18 cellular contexts compared by ENCODE assay signal in genomic region chr11:20056109-20057054, GRCh38.
DNase-seq lines count a peak whose midpoint lies in the region; ATAC-seq, FAIRE-seq and TF ChIP-seq lines count a peak whose summit lies in the region.
"Had no signal": no experiment of that assay in that cellular context is flagged by ENCODE, and none has a peak within 500 bp of the region (broad histone marks: within the 10 kb centered on the region; RNA-seq: fewer than 3 reads in every experiment).

No MANE protein-coding gene starts in this region.

- FAIRE-seq in GM12892 (lab: Jason Lieb, UNC), result no peak
- FAIRE-seq: frontal cortex had no signal

- DNase-seq in Ammon's horn (ENCODE audit: low spot score) (peak; percentile 56), WTC11 (ENCODE audit: low spot score) (no peak), prostate gland (ENCODE audit: low spot score) (peak; percentile 81), NCI-H2171 (lab: John Stamatoyannopoulos, UW) (no peak), NOMO-1 (lab: John Stamatoyannopoulos, UW; ENCODE audit: unreplicated experiment in 2 of 2) (no peak), GM12892 (ENCODE audit: insufficient read length) (no peak)
- no peak for DNase-seq in activated CD8-positive, alpha-beta memory T cell treated with anti-CD3 and anti-CD28 coated beads, Interleukin-2, amount 50 U/mL, for 48 hours
- DNase-seq: activated CD4-positive, alpha-beta T cell treated with anti-CD3 and anti-CD28 coated beads for 36 hours; activated T-cell treated with anti-CD3 and anti-CD28 coated beads, Interleukin-2, amount 50 U/mL, for 24 hours; COR-L47; H7; MV-4-11; naive thymus-derived CD8-positive, alpha-beta T cell; NCI-H226 had no signal

- 49 to 72% methylated on average over 6 to 7 of the region's 10 CpGs for WGBS in gastroesophageal sphincter (ENCODE audit: low coverage in 1 of 2), 2 donors
- WGBS in prostate gland, result 26% methylated on average over 10 of the region's 10 CpGs

- TF ChIP-seq CTCF in WTC11 (IDR thresholded peaks at IDR 0.05), result no peak
- TF ChIP-seq CTCF in gastroesophageal sphincter (IDR thresholded peaks at IDR 0.05), result no peak
- no peak for TF ChIP-seq CTCF in prostate gland (IDR thresholded peaks at IDR 0.05)

- CTCF ChIA-PET in WTC11 (lab: Charles Lee), result interaction anchor here (0.6 kb wide), 1 partner anchor 153 kb away, joined by 4 read pairs; no protein-coding TSS in a partner anchor

- no peak for TF ChIP-seq EP300 in gastroesophageal sphincter (IDR thresholded peaks at IDR 0.05)

- peaks cover 76% of the 10 kb centered on the region for H3K36me3 Mint-ChIP-seq in WTC11
- H3K36me3 Mint-ChIP-seq: naive thymus-derived CD8-positive, alpha-beta T cell had no signal

- POLR2A ChIA-PET in WTC11 (lab: Charles Lee), result interaction anchor here (0.5 kb wide), 1 partner anchor 50 kb away, joined by 4 read pairs; no protein-coding TSS in a partner anchor

- H3K27ac ChIP-seq in gastroesophageal sphincter, result peak overlapping the region in 3 of 4 donors; percentile 40 to 70 (median 66)
- H3K27ac ChIP-seq in prostate gland, result peak overlapping the region; percentile 24 to 67

- no peaks in the 10 kb centered on the region for H3K27me3 Mint-ChIP-seq in WTC11 (ENCODE audit: low read depth)
- H3K27me3 Mint-ChIP-seq: activated CD4-positive, alpha-beta T cell treated with anti-CD3 and anti-CD28 coated beads for 36 hours; activated T-cell treated with anti-CD3 and anti-CD28 coated beads, Interleukin-2, amount 50 U/mL, for 24 hours; dendritic cell treated with granulocyte-macrophage colony-stimulating factor and Interleukin-4, amounts not matched to agents 40 ng/mL and 50 ng/mL, for 4 days had no signal

- H3K4me1 ChIP-seq in gastroesophageal sphincter, result peaks cover 9 to 50% (median 10%) of the 10 kb centered on the region in 3 donors
- no peaks in the 10 kb centered on the region for H3K4me1 ChIP-seq in prostate gland (replicated peaks)

- H3K4me3 ChIP-seq in gastroesophageal sphincter (no peak overlapping the region), prostate gland (no peak overlapping the region)

- H3K27ac Mint-ChIP-seq in WTC11, result peak overlapping the region; percentile 48; the same call in 1 of the 2 replicates
- H3K27ac Mint-ChIP-seq: activated CD4-positive, alpha-beta T cell treated with anti-CD3 and anti-CD28 coated beads for 36 hours; activated T-cell treated with anti-CD3 and anti-CD28 coated beads, Interleukin-2, amount 50 U/mL, for 24 hours; dendritic cell treated with granulocyte-macrophage colony-stimulating factor and Interleukin-4, amounts not matched to agents 40 ng/mL and 50 ng/mL, for 4 days; naive thymus-derived CD8-positive, alpha-beta T cell; T-helper 1 cell treated with Interleukin-12 subunit alpha and Interleukin-12 subunit beta and Interleukin-4 antibody, amounts not matched to agents 30 μg/mL and 1 μg/mL, for 36 hours had no signal

- no peaks in the 10 kb centered on the region for H3K9me3 Mint-ChIP-seq in WTC11
- H3K9me3 Mint-ChIP-seq: activated T-cell treated with anti-CD3 and anti-CD28 coated beads, Interleukin-2, amount 50 U/mL, for 24 hours; dendritic cell treated with granulocyte-macrophage colony-stimulating factor and Interleukin-4, amounts not matched to agents 40 ng/mL and 50 ng/mL, for 4 days; naive thymus-derived CD8-positive, alpha-beta T cell; T-helper 1 cell treated with Interleukin-12 subunit alpha and Interleukin-12 subunit beta and Interleukin-4 antibody, amounts not matched to agents 30 μg/mL and 1 μg/mL, for 36 hours had no signal

- H3K27me3 ChIP-seq in gastroesophageal sphincter (no peaks in the 10 kb centered on the region), prostate gland (replicated peaks; ENCODE audit: insufficient read depth) (no peaks in the 10 kb centered on the region)

- H3K36me3 ChIP-seq in gastroesophageal sphincter (peaks cover 0 to 99% of the 10 kb centered on the region in 2 donors), prostate gland (no peaks in the 10 kb centered on the region)

- no peak for ATAC-seq in WTC11
- peak; percentile 75 for ATAC-seq in gastroesophageal sphincter
- ATAC-seq: activated CD4-positive, alpha-beta T cell treated with anti-CD3 and anti-CD28 coated beads for 36 hours; naive thymus-derived CD8-positive, alpha-beta T cell had no signal

- no peak overlapping the region for H3K4me3 Mint-ChIP-seq in WTC11
- H3K4me3 Mint-ChIP-seq: activated CD4-positive, alpha-beta T cell treated with anti-CD3 and anti-CD28 coated beads for 36 hours; activated T-cell treated with anti-CD3 and anti-CD28 coated beads, Interleukin-2, amount 50 U/mL, for 24 hours; dendritic cell treated with granulocyte-macrophage colony-stimulating factor and Interleukin-4, amounts not matched to agents 40 ng/mL and 50 ng/mL, for 4 days; naive thymus-derived CD8-positive, alpha-beta T cell; T-helper 1 cell treated with Interleukin-12 subunit alpha and Interleukin-12 subunit beta and Interleukin-4 antibody, amounts not matched to agents 30 μg/mL and 1 μg/mL, for 36 hours had no signal

- intact Hi-C loops in prostate gland (cut with DNase I), result loop anchor here (10.0 kb wide), 1 partner anchor 72 kb away; no protein-coding TSS in a partner anchor

- H3K9me3 ChIP-seq in gastroesophageal sphincter (no peaks in the 10 kb centered on the region), prostate gland (no peaks in the 10 kb centered on the region)

- H3K4me1 Mint-ChIP-seq in WTC11, result peaks cover 20% of the 10 kb centered on the region
- H3K4me1 Mint-ChIP-seq: activated CD4-positive, alpha-beta T cell treated with anti-CD3 and anti-CD28 coated beads for 36 hours; naive thymus-derived CD8-positive, alpha-beta T cell had no signal

- no peak for TF ChIP-seq POLR2A in gastroesophageal sphincter (IDR thresholded peaks at IDR 0.05)
- no peak for TF ChIP-seq POLR2A in prostate gland (IDR thresholded peaks at IDR 0.05)
- no peak for TF ChIP-seq POLR2A in GM12892 (IDR thresholded peaks at IDR 0.05; ENCODE audit: low read depth, low read length)

TF ChIP-seq in WTC11, 78 proteins besides CTCF, POLR2A, EP300 and RAD21 (continues in another document):
- TF ChIP-seq ZNF219 (CRISPR knock-in tag; IDR thresholded peaks at IDR 0.05; ENCODE audit: borderline replicate concordance), result no peak
- no peak for TF ChIP-seq SMAD4 (CRISPR knock-in tag; IDR thresholded peaks at IDR 0.05)
- TF ChIP-seq, protein P1, sequence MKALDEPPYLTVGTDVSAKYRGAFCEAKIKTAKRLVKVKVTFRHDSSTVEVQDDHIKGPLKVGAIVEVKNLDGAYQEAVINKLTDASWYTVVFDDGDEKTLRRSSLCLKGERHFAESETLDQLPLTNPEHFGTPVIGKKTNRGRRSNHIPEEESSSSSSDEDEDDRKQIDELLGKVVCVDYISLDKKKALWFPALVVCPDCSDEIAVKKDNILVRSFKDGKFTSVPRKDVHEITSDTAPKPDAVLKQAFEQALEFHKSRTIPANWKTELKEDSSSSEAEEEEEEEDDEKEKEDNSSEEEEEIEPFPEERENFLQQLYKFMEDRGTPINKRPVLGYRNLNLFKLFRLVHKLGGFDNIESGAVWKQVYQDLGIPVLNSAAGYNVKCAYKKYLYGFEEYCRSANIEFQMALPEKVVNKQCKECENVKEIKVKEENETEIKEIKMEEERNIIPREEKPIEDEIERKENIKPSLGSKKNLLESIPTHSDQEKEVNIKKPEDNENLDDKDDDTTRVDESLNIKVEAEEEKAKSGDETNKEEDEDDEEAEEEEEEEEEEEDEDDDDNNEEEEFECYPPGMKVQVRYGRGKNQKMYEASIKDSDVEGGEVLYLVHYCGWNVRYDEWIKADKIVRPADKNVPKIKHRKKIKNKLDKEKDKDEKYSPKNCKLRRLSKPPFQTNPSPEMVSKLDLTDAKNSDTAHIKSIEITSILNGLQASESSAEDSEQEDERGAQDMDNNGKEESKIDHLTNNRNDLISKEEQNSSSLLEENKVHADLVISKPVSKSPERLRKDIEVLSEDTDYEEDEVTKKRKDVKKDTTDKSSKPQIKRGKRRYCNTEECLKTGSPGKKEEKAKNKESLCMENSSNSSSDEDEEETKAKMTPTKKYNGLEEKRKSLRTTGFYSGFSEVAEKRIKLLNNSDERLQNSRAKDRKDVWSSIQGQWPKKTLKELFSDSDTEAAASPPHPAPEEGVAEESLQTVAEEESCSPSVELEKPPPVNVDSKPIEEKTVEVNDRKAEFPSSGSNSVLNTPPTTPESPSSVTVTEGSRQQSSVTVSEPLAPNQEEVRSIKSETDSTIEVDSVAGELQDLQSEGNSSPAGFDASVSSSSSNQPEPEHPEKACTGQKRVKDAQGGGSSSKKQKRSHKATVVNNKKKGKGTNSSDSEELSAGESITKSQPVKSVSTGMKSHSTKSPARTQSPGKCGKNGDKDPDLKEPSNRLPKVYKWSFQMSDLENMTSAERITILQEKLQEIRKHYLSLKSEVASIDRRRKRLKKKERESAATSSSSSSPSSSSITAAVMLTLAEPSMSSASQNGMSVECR (CRISPR knock-in tag; IDR thresholded peaks at IDR 0.05; ENCODE audit: borderline replicate concordance), result no peak
- TF ChIP-seq, protein P2, sequence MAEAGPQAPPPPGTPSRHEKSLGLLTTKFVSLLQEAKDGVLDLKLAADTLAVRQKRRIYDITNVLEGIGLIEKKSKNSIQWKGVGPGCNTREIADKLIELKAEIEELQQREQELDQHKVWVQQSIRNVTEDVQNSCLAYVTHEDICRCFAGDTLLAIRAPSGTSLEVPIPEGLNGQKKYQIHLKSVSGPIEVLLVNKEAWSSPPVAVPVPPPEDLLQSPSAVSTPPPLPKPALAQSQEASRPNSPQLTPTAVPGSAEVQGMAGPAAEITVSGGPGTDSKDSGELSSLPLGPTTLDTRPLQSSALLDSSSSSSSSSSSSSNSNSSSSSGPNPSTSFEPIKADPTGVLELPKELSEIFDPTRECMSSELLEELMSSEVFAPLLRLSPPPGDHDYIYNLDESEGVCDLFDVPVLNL (CRISPR knock-in tag; IDR thresholded peaks at IDR 0.05; ENCODE audit: borderline replicate concordance, low read depth), result no peak
- TF ChIP-seq, protein P3, sequence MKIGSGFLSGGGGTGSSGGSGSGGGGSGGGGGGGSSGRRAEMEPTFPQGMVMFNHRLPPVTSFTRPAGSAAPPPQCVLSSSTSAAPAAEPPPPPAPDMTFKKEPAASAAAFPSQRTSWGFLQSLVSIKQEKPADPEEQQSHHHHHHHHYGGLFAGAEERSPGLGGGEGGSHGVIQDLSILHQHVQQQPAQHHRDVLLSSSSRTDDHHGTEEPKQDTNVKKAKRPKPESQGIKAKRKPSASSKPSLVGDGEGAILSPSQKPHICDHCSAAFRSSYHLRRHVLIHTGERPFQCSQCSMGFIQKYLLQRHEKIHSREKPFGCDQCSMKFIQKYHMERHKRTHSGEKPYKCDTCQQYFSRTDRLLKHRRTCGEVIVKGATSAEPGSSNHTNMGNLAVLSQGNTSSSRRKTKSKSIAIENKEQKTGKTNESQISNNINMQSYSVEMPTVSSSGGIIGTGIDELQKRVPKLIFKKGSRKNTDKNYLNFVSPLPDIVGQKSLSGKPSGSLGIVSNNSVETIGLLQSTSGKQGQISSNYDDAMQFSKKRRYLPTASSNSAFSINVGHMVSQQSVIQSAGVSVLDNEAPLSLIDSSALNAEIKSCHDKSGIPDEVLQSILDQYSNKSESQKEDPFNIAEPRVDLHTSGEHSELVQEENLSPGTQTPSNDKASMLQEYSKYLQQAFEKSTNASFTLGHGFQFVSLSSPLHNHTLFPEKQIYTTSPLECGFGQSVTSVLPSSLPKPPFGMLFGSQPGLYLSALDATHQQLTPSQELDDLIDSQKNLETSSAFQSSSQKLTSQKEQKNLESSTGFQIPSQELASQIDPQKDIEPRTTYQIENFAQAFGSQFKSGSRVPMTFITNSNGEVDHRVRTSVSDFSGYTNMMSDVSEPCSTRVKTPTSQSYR (CRISPR knock-in tag; IDR thresholded peaks at IDR 0.05), result no peak

Comparison
In these comparisons a context has a peak if more than half of its experiments do, and no peak if none do; other contexts are left out.
1. DNase-seq: peak in Ammon's horn (single experiment) and prostate gland (single experiment); none in WTC11 (single experiment), NCI-H2171 (single experiment), NOMO-1 (0 of 2), GM12892 (single experiment) and activated CD8-positive, alpha-beta memory T cell treated with anti-CD3 and anti-CD28 coated beads, Interleukin-2, amount 50 U/mL, for 48 hours (single experiment).